1 cellular context compared by ENCODE assay signal in genomic region chr11:104946907-104947306, GRCh38.
TF ChIP-seq lines count a peak whose summit lies in the region.

No MANE protein-coding gene starts in this region.

TF ChIP-seq in HepG2, 621 proteins besides CTCF, POLR2A, EP300 and RAD21 (continued from another document):
- TF ChIP-seq, protein P1, sequence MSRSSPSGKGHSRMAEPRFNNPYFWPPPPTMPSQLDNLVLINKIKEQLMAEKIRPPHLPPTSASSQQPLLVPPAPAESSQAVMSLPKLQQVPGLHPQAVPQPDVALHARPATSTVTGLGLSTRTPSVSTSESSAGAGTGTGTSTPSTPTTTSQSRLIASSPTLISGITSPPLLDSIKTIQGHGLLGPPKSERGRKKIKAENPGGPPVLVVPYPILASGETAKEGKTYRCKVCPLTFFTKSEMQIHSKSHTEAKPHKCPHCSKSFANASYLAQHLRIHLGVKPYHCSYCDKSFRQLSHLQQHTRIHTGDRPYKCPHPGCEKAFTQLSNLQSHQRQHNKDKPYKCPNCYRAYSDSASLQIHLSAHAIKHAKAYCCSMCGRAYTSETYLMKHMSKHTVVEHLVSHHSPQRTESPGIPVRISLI (CRISPR knock-in tag; IDR thresholded peaks at IDR 0.05; ENCODE audit: borderline replicate concordance): no peak
- TF ChIP-seq FOXA3 (CRISPR knock-in tag; IDR thresholded peaks at IDR 0.05): no peak
- no peak for TF ChIP-seq MTF1 (CRISPR knock-in tag; IDR thresholded peaks at IDR 0.05)
- TF ChIP-seq ZNF710 (CRISPR knock-in tag; IDR thresholded peaks at IDR 0.05; ENCODE audit: borderline replicate concordance): no peak
- no peak for TF ChIP-seq ESRRA (CRISPR knock-in tag; IDR thresholded peaks at IDR 0.05; ENCODE audit: low read depth)
- no peak for TF ChIP-seq MAZ (IDR thresholded peaks at IDR 0.05; ENCODE audit: borderline replicate concordance, low read depth, low read length)
- no peak for TF ChIP-seq MAZ (CRISPR knock-in tag; IDR thresholded peaks at IDR 0.05; ENCODE audit: low read depth)
